In the genomic region with DNA sequence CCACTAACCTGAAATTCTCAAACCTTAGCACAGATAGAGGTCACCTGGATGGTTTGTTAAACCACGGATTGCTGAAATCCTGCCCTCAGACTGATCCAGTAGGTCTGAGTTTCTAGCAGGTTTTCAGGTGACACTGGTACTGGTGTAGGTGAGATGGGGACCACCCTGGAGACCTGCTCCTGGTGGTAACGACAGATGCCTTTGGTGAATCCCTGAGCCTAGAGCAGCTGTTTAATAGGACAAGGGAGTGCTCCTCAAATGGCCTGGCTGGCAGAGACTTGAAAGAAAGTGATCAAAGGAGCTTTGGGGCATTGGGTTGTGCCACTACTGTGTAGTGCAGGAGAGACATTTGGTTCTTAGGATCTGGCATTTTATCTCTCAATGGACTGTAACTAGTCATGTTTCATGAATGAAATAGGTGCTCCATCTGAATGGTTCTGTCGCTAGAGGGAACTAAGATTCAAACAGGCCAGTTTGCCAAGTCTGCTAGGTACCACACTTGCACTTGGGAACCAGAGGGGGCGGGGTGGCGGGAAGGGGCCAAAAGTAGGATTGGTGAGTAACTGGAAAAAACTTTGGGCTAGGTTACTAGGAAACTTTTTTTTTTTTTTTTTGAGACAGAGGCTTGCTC, we compare ENCODE assay signal across 10 cellular contexts. TPM values are rescaled to one million over a fixed set of nuclear protein-coding genes. Genes with fewer than 3 reads are reported as not detected.
DNase-seq lines count a peak whose midpoint lies in the region; ATAC-seq and TF ChIP-seq lines count a peak whose summit lies in the region.
"Had no signal": no experiment of that assay in that cellular context is flagged by ENCODE, and none has a peak within 500 bp of the region (broad histone marks: within the 10 kb centered on the region; RNA-seq: fewer than 3 reads in every experiment).

No MANE protein-coding gene starts in this region.

- no peak overlapping the region for H3K18ac ChIP-seq in neuronal stem cell (ENCODE audit: low read length)

- peak overlapping the region; percentile 12 for H3K9ac ChIP-seq in neuronal stem cell (ENCODE audit: low read depth, low read length, poor library complexity)

- DNase-seq in Daoy (ENCODE audit: low read depth) (peak; percentile 79), astrocyte of the hippocampus (ENCODE audit: low read depth, low spot score) (peak; percentile 61), neuronal stem cell (ENCODE audit: low spot score) (no peak), testis (no peak)
- DNase-seq: activated naive CD4-positive, alpha-beta T cell; stimulated activated naive CD4-positive, alpha-beta T cell treated with Interleukin-2 at 50 U/mL for 16 hours had no signal

- no peaks in the 10 kb centered on the region for H3K36me3 Mint-ChIP-seq in IgD-negative memory B cell

- no peak overlapping the region for H2BK12ac ChIP-seq in neuronal stem cell (ENCODE audit: low read length)

- TF ChIP-seq CTCF in testis (IDR thresholded peaks at IDR 0.05): peak in 1 of 3 experiments; percentile 5

- no peak overlapping the region for H4K91ac ChIP-seq in neuronal stem cell (ENCODE audit: low read depth, low read length, poor library complexity)

- H2BK5ac ChIP-seq in neuronal stem cell (ENCODE audit: low read length): no peak overlapping the region

- H3K14ac ChIP-seq in neuronal stem cell (ENCODE audit: low read length): no peak overlapping the region

- WGBS in neuronal stem cell (ENCODE audit: extremely low coverage in 2 of 2, insufficient read length in 2 of 2, insufficient replicate concordance in 1 of 2), 2 donors: no CpG with 5 or more reads among the region's 5 CpGs
- 85 to 93% methylated on average over 5 of the region's 5 CpGs for WGBS in testis, 2 donors

- intact Hi-C loops in testis (cut with DNase I; ENCODE audit: low total_unique reads): no loop called here

- no peak overlapping the region for H3K23ac ChIP-seq in neuronal stem cell (ENCODE audit: low read depth, low read length, poor library complexity)

- no peak overlapping the region for H2BK15ac ChIP-seq in neuronal stem cell (ENCODE audit: low read length)

- peaks cover 34 to 56% of the 10 kb centered on the region in 2 donors for H3K36me3 ChIP-seq in neuronal stem cell (replicated peaks in 1 of 2; ENCODE audit: control insufficient read depth in 2 of 2, insufficient read depth in 2 of 2, low read length in 2 of 2)
- no peaks in the 10 kb centered on the region for H3K36me3 ChIP-seq in testis (ENCODE audit: low read depth, missing control alignments)

- no peak overlapping the region for H3K4me2 ChIP-seq in neuronal stem cell (ENCODE audit: insufficient read depth, low read length, poor library complexity, severe bottlenecking)

- H3K27me3 ChIP-seq in neuronal stem cell (ENCODE audit: control insufficient read depth in 3 of 3, insufficient read depth in 3 of 3, low read depth in 1 of 3, low read length in 3 of 3): no peaks in the 10 kb centered on the region
- H3K27me3 ChIP-seq in testis: no peaks in the 10 kb centered on the region

- no peak overlapping the region for H3K4ac ChIP-seq in neuronal stem cell (ENCODE audit: low read length)

- H3K27ac ChIP-seq in neuronal stem cell (replicated peaks; ENCODE audit: low read length) (no peak overlapping the region), testis (no peak overlapping the region)

- ATAC-seq in GM21529 (IDR thresholded peaks at IDR 0.05; ENCODE audit: unreplicated experiment) (no peak), HG03457 (IDR thresholded peaks at IDR 0.05; ENCODE audit: unreplicated experiment) (no peak), HG02759 (IDR thresholded peaks at IDR 0.05; ENCODE audit: unreplicated experiment) (no peak)

- H2BK120ac ChIP-seq in neuronal stem cell (ENCODE audit: low read depth, low read length): no peak overlapping the region

- H3K4me3 ChIP-seq in neuronal stem cell (ENCODE audit: low read length in 2 of 2) (no peak overlapping the region), testis (no peak overlapping the region)

- H3K9me3 Mint-ChIP-seq in IgD-negative memory B cell: no peaks in the 10 kb centered on the region

- H2AFZ ChIP-seq in neuronal stem cell (ENCODE audit: low read length): no peak overlapping the region

- H3K9me3 ChIP-seq in neuronal stem cell (replicated peaks in 1 of 2; ENCODE audit: control insufficient read depth in 2 of 2, insufficient read depth in 1 of 2, low read depth in 1 of 2, low read length in 2 of 2) (no peaks in the 10 kb centered on the region), testis (no peaks in the 10 kb centered on the region)

- peak overlapping the region in 2 of 4 donors; percentile 34 to 65 for H3K4me3 Mint-ChIP-seq in IgD-negative memory B cell

- peaks cover 5% of the 10 kb centered on the region for H3K79me1 ChIP-seq in neuronal stem cell (ENCODE audit: low read depth, low read length)

- peak overlapping the region; percentile 56 to 73 (median 71) for H3K27ac Mint-ChIP-seq in IgD-negative memory B cell

- H4K8ac ChIP-seq in neuronal stem cell (ENCODE audit: low read depth, low read length): no peak overlapping the region

- TF ChIP-seq POLR2A in testis (IDR thresholded peaks at IDR 0.05): no peak

- H3K4me1 ChIP-seq in neuronal stem cell (ENCODE audit: control insufficient read depth in 2 of 2, insufficient read depth in 1 of 2, low read depth in 1 of 2, low read length in 2 of 2) (peaks cover 0 to 9% of the 10 kb centered on the region in 2 donors), testis (peaks cover 8% of the 10 kb centered on the region)

- H3K4me1 Mint-ChIP-seq in IgD-negative memory B cell: peaks cover 8 to 18% (median 9%) of the 10 kb centered on the region in 3 donors

- no peak overlapping the region for H2AK5ac ChIP-seq in neuronal stem cell (ENCODE audit: low read depth, low read length)

- H3K27me3 Mint-ChIP-seq in IgD-negative memory B cell: no peaks in the 10 kb centered on the region

RNA-seq across cellular contexts. Expression of gene IFI35, which starts 2.9 kb away (rescaled TPM):
- total RNA-seq in Daoy (2014; rRNA removed; shearing (Covaris generic)): 6.0 and 7.8 TPM in 2 replicates
- polyA plus RNA-seq in IgD-negative memory B cell (63.7 TPM), testis (ENCODE audit: insufficient read depth, low read depth, low replicate concordance) (15.0 TPM)
- 0.26 TPM for polyA plus RNA-seq in neuronal stem cell (2013, experiment 1 of 2)
- 0.29 TPM for polyA plus RNA-seq in neuronal stem cell (2013, experiment 2 of 2)
- total RNA-seq in testis: 10 to 100 TPM in 1 of 2 donors, 1 to 10 TPM in 1; 8.0 to 12.7 TPM

RNA-seq across cellular contexts. Expression of gene RPL27, which starts 5.4 kb away (rescaled TPM):
- total RNA-seq in Daoy (2014; rRNA removed; shearing (Covaris generic)): 1,016 and 1,106 TPM in 2 replicates
- 2,481 TPM for polyA plus RNA-seq in IgD-negative memory B cell
- polyA plus RNA-seq in neuronal stem cell (2013, experiment 1 of 2): 5,619 TPM
- polyA plus RNA-seq in neuronal stem cell (2013, experiment 2 of 2): 5,702 TPM
- 100 to 1,000 TPM; 457 to 634 TPM for total RNA-seq in testis
- polyA plus RNA-seq in testis (ENCODE audit: insufficient read depth, low read depth, low replicate concordance): 1,036 TPM

RNA-seq across cellular contexts. Expression of gene VAT1, which starts 18.5 kb away (rescaled TPM):
- total RNA-seq in Daoy (2014; rRNA removed; shearing (Covaris generic)): 57.9 and 69.3 TPM in 2 replicates
- polyA plus RNA-seq in IgD-negative memory B cell: 47.6 TPM
- 220 TPM for polyA plus RNA-seq in neuronal stem cell (2013, experiment 1 of 2)
- 211 TPM for polyA plus RNA-seq in neuronal stem cell (2013, experiment 2 of 2)
- 100 to 1,000 TPM; 201 to 277 TPM for total RNA-seq in testis
- 204 TPM for polyA plus RNA-seq in testis (ENCODE audit: insufficient read depth, low read depth, low replicate concordance)

RNA-seq across cellular contexts. Expression of gene RND2, which starts 21.4 kb away (rescaled TPM):
- total RNA-seq in Daoy (2014; rRNA removed; shearing (Covaris generic)): 0.11 TPM in 1 of 2 replicates, not detected in the other
- 0.05 TPM for polyA plus RNA-seq in IgD-negative memory B cell
- 48.5 TPM for polyA plus RNA-seq in neuronal stem cell (2013, experiment 1 of 2)
- 47.8 TPM for polyA plus RNA-seq in neuronal stem cell (2013, experiment 2 of 2)
- total RNA-seq in testis: 10 to 100 TPM; 15.7 to 33.1 TPM
- 48.7 TPM for polyA plus RNA-seq in testis (ENCODE audit: insufficient read depth, low read depth, low replicate concordance)

RNA-seq across cellular contexts. Expression of gene RUNDC1, which starts 23.3 kb away (rescaled TPM):
- 4.2 and 4.3 TPM in 2 replicates for total RNA-seq in Daoy (2014; rRNA removed; shearing (Covaris generic))
- polyA plus RNA-seq in IgD-negative memory B cell (24.0 TPM), testis (ENCODE audit: insufficient read depth, low read depth, low replicate concordance) (17.5 TPM)
- polyA plus RNA-seq in neuronal stem cell (2013, experiment 1 of 2): 7.7 TPM
- 7.3 TPM for polyA plus RNA-seq in neuronal stem cell (2013, experiment 2 of 2)
- 10 to 100 TPM; 18.5 to 20.2 TPM for total RNA-seq in testis

Comparison
In these comparisons a context has a peak if more than half of its experiments do, and no peak if none do; other contexts are left out.
1. DNase-seq: peak in Daoy (single experiment) and astrocyte of the hippocampus (single experiment); none in neuronal stem cell (single experiment) and testis (single experiment).